Comparison of ENCODE assay signal across 29 cellular contexts in genomic region chr5:153630546-153630945, GRCh38.
"Had no signal": no experiment of that assay in that cellular context is flagged by ENCODE, and none has a peak within 500 bp of the region (broad histone marks: within the 10 kb centered on the region; RNA-seq: fewer than 3 reads in every experiment).

No MANE protein-coding gene starts in this region.

- H3K27me3 ChIP-seq: gastrocnemius medialis, ovary, right lobe of liver, thyroid gland, upper lobe of left lung, vagina had no signal

- H3K9me3 Mint-ChIP-seq: activated B cell treated with CpG ODN at 0.5 μM for 24 hours; activated naive CD4-positive, alpha-beta T cell treated with anti-CD3 and anti-CD28 coated beads, Interleukin-2, amount 50 U/mL, for 72 hours; activated T-cell treated with anti-CD3 and anti-CD28 coated beads, Interleukin-2, amount 50 U/mL, for 72 hours; central memory CD8-positive, alpha-beta T cell; dendritic cell treated with granulocyte-macrophage colony-stimulating factor and Interleukin-4, amounts not matched to agents 40 ng/mL and 50 ng/mL, for 4 days; mesothelial cell of epicardium; stimulated activated memory B cell treated with anti-CD40 and anti-IgM and Interleukin-4, amounts not matched to agents 10 μg/mL and 1 μg/mL and 100 μg/mL, for 72 hours; stimulated activated naive CD8-positive, alpha-beta T cell treated with anti-CD3 and anti-CD28 coated beads, Interleukin-15, amount 100 ng/mL, for 72 hours had no signal

- H3K36me3 Mint-ChIP-seq: activated naive CD4-positive, alpha-beta T cell treated with anti-CD3 and anti-CD28 coated beads, Interleukin-2, amount 50 U/mL, for 72 hours; mesothelial cell of epicardium; naive B cell; stimulated activated memory B cell treated with anti-CD40 and anti-IgM and Interleukin-4, amounts not matched to agents 10 μg/mL and 1 μg/mL and 100 μg/mL, for 72 hours had no signal

- H3K9me3 ChIP-seq: gastrocnemius medialis, left ventricle myocardium inferior, ovary, right lobe of liver, thyroid gland, upper lobe of left lung, vagina had no signal

- H3K4me1 ChIP-seq: gastrocnemius medialis, right lobe of liver had no signal

- DNase-seq: activated B cell treated with CpG ODN at 0.5 μM for 24 hours; activated CD4-positive, alpha-beta T cell treated with anti-CD3 and anti-CD28 coated beads, Interleukin-2, amount 50 U/mL, for 1 hour; activated CD8-positive, alpha-beta T cell treated with anti-CD3 and anti-CD28 coated beads, Interleukin-2, amount 10 ng/mL, durations not matched to agents 7 days and 5 days; activated naive CD4-positive, alpha-beta T cell; activated T-cell treated with anti-CD3 and anti-CD28 coated beads for 4 hours; activated T-cell treated with anti-CD3 and anti-CD28 coated beads, Interleukin-2, amount 50 U/mL, for 72 hours; gastrocnemius medialis; glutamatergic neuron; islet precursor cell; left ventricle myocardium inferior; naive B cell; ovary; right lobe of liver; stimulated activated CD4-positive, alpha-beta T cell treated with anti-CD3 and anti-CD28 coated beads, Interleukin-12 subunit alpha, Interleukin-12 subunit beta, amount 100 ng/mL, for 4 hours; stimulated activated CD4-positive, alpha-beta T cell treated with anti-CD3 and anti-CD28 coated beads, Interleukin-4, amount 100 ng/mL, for 1 hour; stimulated activated naive CD8-positive, alpha-beta T cell treated with anti-CD3 and anti-CD28 coated beads, Interleukin-15, amount 100 ng/mL, for 72 hours; T-helper 17 cell; T1000; thyroid gland; upper lobe of left lung had no signal

- H3K27ac ChIP-seq: gastrocnemius medialis, left ventricle myocardium inferior, ovary, right lobe of liver, skin epidermis, thyroid gland, upper lobe of left lung, vagina had no signal

- H3K36me3 ChIP-seq: gastrocnemius medialis, left ventricle myocardium inferior, ovary, right lobe of liver, thyroid gland, upper lobe of left lung, vagina had no signal

- H3K4me1 Mint-ChIP-seq: activated B cell treated with CpG ODN at 0.5 μM for 24 hours; central memory CD8-positive, alpha-beta T cell; mesothelial cell of epicardium; naive B cell; stimulated activated memory B cell treated with anti-CD40 and anti-IgM and Interleukin-4, amounts not matched to agents 10 μg/mL and 1 μg/mL and 100 μg/mL, for 72 hours; stimulated activated naive CD8-positive, alpha-beta T cell treated with anti-CD3 and anti-CD28 coated beads, Interleukin-15, amount 100 ng/mL, for 72 hours; T-helper 17 cell had no signal

- H3K4me3 ChIP-seq: gastrocnemius medialis, left ventricle myocardium inferior, lung, ovary, right lobe of liver, skin epidermis, thyroid gland, upper lobe of left lung, vagina had no signal

- H3K27ac Mint-ChIP-seq: activated B cell treated with CpG ODN at 0.5 μM for 24 hours; activated CD8-positive, alpha-beta T cell treated with anti-CD3 and anti-CD28 coated beads, Interleukin-2, amount 10 ng/mL, durations not matched to agents 7 days and 5 days; activated naive CD4-positive, alpha-beta T cell treated with anti-CD3 and anti-CD28 coated beads, Interleukin-2, amount 50 U/mL, for 72 hours; activated T-cell treated with anti-CD3 and anti-CD28 coated beads, Interleukin-2, amount 50 U/mL, for 72 hours; dendritic cell treated with granulocyte-macrophage colony-stimulating factor and Interleukin-4, amounts not matched to agents 40 ng/mL and 50 ng/mL, for 4 days; mesothelial cell of epicardium; naive B cell; progenitor cell of endocrine pancreas; stimulated activated memory B cell treated with anti-CD40 and anti-IgM and Interleukin-4, amounts not matched to agents 10 μg/mL and 1 μg/mL and 100 μg/mL, for 72 hours; stimulated activated naive CD8-positive, alpha-beta T cell treated with anti-CD3 and anti-CD28 coated beads, Interleukin-15, amount 100 ng/mL, for 72 hours; T-helper 17 cell had no signal

- H3K27me3 Mint-ChIP-seq: activated B cell treated with CpG ODN at 0.5 μM for 24 hours; dendritic cell treated with granulocyte-macrophage colony-stimulating factor and Interleukin-4, amounts not matched to agents 40 ng/mL and 50 ng/mL, for 4 days; stimulated activated memory B cell treated with anti-CD40 and anti-IgM and Interleukin-4, amounts not matched to agents 10 μg/mL and 1 μg/mL and 100 μg/mL, for 72 hours; stimulated activated naive CD8-positive, alpha-beta T cell treated with anti-CD3 and anti-CD28 coated beads, Interleukin-15, amount 100 ng/mL, for 72 hours had no signal

- ATAC-seq: activated CD8-positive, alpha-beta T cell treated with anti-CD3 and anti-CD28 coated beads, Interleukin-2, amount 10 ng/mL, durations not matched to agents 7 days and 5 days; activated naive CD4-positive, alpha-beta T cell treated with anti-CD3 and anti-CD28 coated beads, Interleukin-2, amount 50 U/mL, for 72 hours; activated T-cell treated with anti-CD3 and anti-CD28 coated beads, Interleukin-2, amount 50 U/mL, for 72 hours; gastrocnemius medialis; right lobe of liver; stimulated activated memory B cell treated with anti-CD40 and anti-IgM and Interleukin-4, amounts not matched to agents 10 μg/mL and 1 μg/mL and 100 μg/mL, for 72 hours; stimulated activated naive CD8-positive, alpha-beta T cell treated with anti-CD3 and anti-CD28 coated beads, Interleukin-15, amount 100 ng/mL, for 72 hours; T-helper 17 cell had no signal

- H3K4me3 Mint-ChIP-seq: activated B cell treated with CpG ODN at 0.5 μM for 24 hours; activated CD8-positive, alpha-beta T cell treated with anti-CD3 and anti-CD28 coated beads, Interleukin-2, amount 10 ng/mL, durations not matched to agents 7 days and 5 days; activated T-cell treated with anti-CD3 and anti-CD28 coated beads, Interleukin-2, amount 50 U/mL, for 72 hours; central memory CD8-positive, alpha-beta T cell; dendritic cell treated with granulocyte-macrophage colony-stimulating factor and Interleukin-4, amounts not matched to agents 40 ng/mL and 50 ng/mL, for 4 days; mesothelial cell of epicardium; naive B cell; stimulated activated memory B cell treated with anti-CD40 and anti-IgM and Interleukin-4, amounts not matched to agents 10 μg/mL and 1 μg/mL and 100 μg/mL, for 72 hours; stimulated activated naive CD8-positive, alpha-beta T cell treated with anti-CD3 and anti-CD28 coated beads, Interleukin-15, amount 100 ng/mL, for 72 hours; T-helper 17 cell had no signal
